20 cellular contexts compared by ENCODE assay signal in the genomic region with DNA sequence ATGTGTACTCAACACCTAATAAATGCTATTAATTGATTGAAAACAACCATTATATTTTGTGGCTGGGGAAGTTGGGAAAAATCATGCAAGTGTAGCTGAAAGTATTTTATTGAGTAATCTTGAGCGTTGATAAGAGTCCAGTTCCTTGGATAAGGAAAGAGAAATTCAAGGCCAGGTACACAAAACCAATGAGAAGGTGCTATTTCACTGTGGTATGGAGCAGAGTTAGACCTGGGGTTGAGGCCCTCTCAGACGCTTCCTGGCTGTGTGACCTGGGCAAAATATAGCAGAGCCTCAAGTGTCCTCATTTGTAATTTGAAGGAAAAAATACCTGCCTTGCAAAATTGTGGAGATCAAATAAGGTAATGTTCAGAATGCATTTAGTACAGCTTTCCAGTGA.
"Had no signal": no experiment of that assay in that cellular context is flagged by ENCODE, and none has a peak within 500 bp of the region (broad histone marks: within the 10 kb centered on the region; RNA-seq: fewer than 3 reads in every experiment).

No MANE protein-coding gene starts in this region.

- ATAC-seq: left lobe of liver; natural killer cell; sciatic nerve; stimulated activated naive CD8-positive, alpha-beta T cell treated with anti-CD3 and anti-CD28 coated beads, Interleukin-15, Interleukin-2, amounts not matched to agents 100 U/mL and 50 U/mL, for 24 hours; T-helper 17 cell had no signal

- FAIRE-seq: endometrium had no signal

- DNase-seq: activated B cell treated with CpG ODN at 0.5 μM for 24 hours; activated CD4-positive, alpha-beta T cell treated with anti-CD3 and anti-CD28 coated beads for 4 hours; activated CD4-positive, alpha-beta T cell treated with anti-CD3 and anti-CD28 coated beads, Interleukin-2, amount 50 U/mL, for 48 hours; activated naive CD4-positive, alpha-beta T cell treated with Interleukin-2 at 50 U/mL for 16 hours; activated naive CD8-positive, alpha-beta T cell treated with anti-CD3 and anti-CD28 coated beads for 36 hours; activated T-cell treated with anti-CD3 and anti-CD28 coated beads, Interleukin-2, amount 50 U/mL, for 48 hours; foreskin fibroblast; immature natural killer cell; natural killer cell; stimulated activated CD4-positive, alpha-beta T cell treated with anti-CD3 and anti-CD28 coated beads, Interleukin-4, amount 100 ng/mL, for 1 hour; stimulated activated naive CD8-positive, alpha-beta T cell treated with anti-CD3 and anti-CD28 coated beads, Interleukin-15, Interleukin-2, amounts not matched to agents 100 U/mL and 50 U/mL, for 24 hours; SW 1271; T-helper 17 cell had no signal

- H3K27me3 Mint-ChIP-seq: activated B cell treated with CpG ODN at 0.5 μM for 24 hours; activated naive CD8-positive, alpha-beta T cell treated with anti-CD3 and anti-CD28 coated beads for 36 hours; T-helper 17 cell had no signal

- H3K36me3 ChIP-seq: cardiac muscle cell, neutrophil had no signal

- H3K27me3 ChIP-seq: cardiac muscle cell, neutrophil had no signal

- H3K36me3 Mint-ChIP-seq: immature natural killer cell, mesothelial cell of epicardium, natural killer cell had no signal

- H3K9me3 ChIP-seq: neutrophil had no signal

- H3K9me3 Mint-ChIP-seq: activated B cell treated with CpG ODN at 0.5 μM for 24 hours, immature natural killer cell, mesothelial cell of epicardium, natural killer cell had no signal

- H3K27ac ChIP-seq: cardiac muscle cell, neutrophil had no signal

- H3K27ac Mint-ChIP-seq: activated naive CD8-positive, alpha-beta T cell treated with anti-CD3 and anti-CD28 coated beads for 36 hours; T-helper 17 cell had no signal

- H3K4me3 Mint-ChIP-seq: activated B cell treated with CpG ODN at 0.5 μM for 24 hours; activated naive CD8-positive, alpha-beta T cell treated with anti-CD3 and anti-CD28 coated beads for 36 hours; immature natural killer cell; mesothelial cell of epicardium; natural killer cell; T-helper 17 cell had no signal

- H3K4me3 ChIP-seq: cardiac muscle cell, lung had no signal
